ENCODE assay signal across 13 cellular contexts in genomic region chr1:84780000-84780716, GRCh38.
DNase-seq lines count a peak whose midpoint lies in the region; ATAC-seq, FAIRE-seq and TF ChIP-seq lines count a peak whose summit lies in the region.
"Had no signal": no experiment of that assay in that cellular context is flagged by ENCODE, and none has a peak within 500 bp of the region (broad histone marks: within the 10 kb centered on the region; RNA-seq: fewer than 3 reads in every experiment).

No MANE protein-coding gene starts in this region.

- DNase-seq in activated T-cell treated with anti-CD3 and anti-CD28 coated beads, Interleukin-2, amount 50 U/mL, for 24 hours = no peak
- no peak for DNase-seq in activated T-cell treated with anti-CD3 and anti-CD28 coated beads, Interleukin-2, amount 50 U/mL, for 1 hour
- peak; percentile 74 to 92 for DNase-seq in NOMO-1 (lab: John Stamatoyannopoulos, UW; ENCODE audit: unreplicated experiment in 2 of 2)
- peak; percentile 89 for DNase-seq in MCF 10A (ENCODE audit: unreplicated experiment)
- DNase-seq in prostate gland (ENCODE audit: low spot score) = peak; percentile 64
- no peak for DNase-seq in D721Med (ENCODE audit: insufficient read length, low spot score)
- DNase-seq in HAP-1 (ENCODE audit: low spot score in 2 of 2) = no peak
- DNase-seq: activated CD4-positive, alpha-beta T cell treated with anti-CD3 and anti-CD28 coated beads for 4 hours; mesendoderm; NCI-H1105; RPMI8226; small intestine had no signal

- in situ Hi-C loops in HAP-1 (cut with MboI; ENCODE audit: low sequenced_read_pairs) = loop anchor here (10.0 kb wide), 1 partner anchor 155 kb away; no protein-coding TSS in a partner anchor

- H3K27ac Mint-ChIP-seq in activated T-cell treated with anti-CD3 and anti-CD28 coated beads, Interleukin-2, amount 50 U/mL, for 24 hours = peak overlapping the region; percentile 57
- no peak overlapping the region for H3K27ac Mint-ChIP-seq in MCF 10A (ENCODE audit: low read depth, unreplicated experiment)

- H3K27me3 ChIP-seq in prostate gland (replicated peaks; ENCODE audit: insufficient read depth) (no peaks in the 10 kb centered on the region), HAP-1 (ENCODE audit: low read depth) (no peaks in the 10 kb centered on the region; the same call in none of the 2 replicates)

- no peak overlapping the region for H3K4me3 Mint-ChIP-seq in activated T-cell treated with anti-CD3 and anti-CD28 coated beads, Interleukin-2, amount 50 U/mL, for 24 hours
- H3K4me3 Mint-ChIP-seq in MCF 10A (ENCODE audit: unreplicated experiment) = no peak overlapping the region

- no peaks in the 10 kb centered on the region for H3K27me3 Mint-ChIP-seq in activated T-cell treated with anti-CD3 and anti-CD28 coated beads, Interleukin-2, amount 50 U/mL, for 24 hours
- no peaks in the 10 kb centered on the region for H3K27me3 Mint-ChIP-seq in MCF 10A (ENCODE audit: insufficient read depth, unreplicated experiment)

- peaks cover 22% of the 10 kb centered on the region for H3K4me1 Mint-ChIP-seq in activated T-cell treated with anti-CD3 and anti-CD28 coated beads, Interleukin-2, amount 50 U/mL, for 24 hours (ENCODE audit: low read depth)
- H3K4me1 Mint-ChIP-seq in MCF 10A (ENCODE audit: insufficient read depth, unreplicated experiment) = peaks cover 16% of the 10 kb centered on the region

- POLR2A ChIA-PET in MCF 10A (lab: Yijun Ruan, JAX) = interaction anchor here (0.7 to 1.2 kb wide), 2 partner anchors 54 to 145 kb away, joined by 3 read pairs; no protein-coding TSS in a partner anchor

- intact Hi-C loops in MCF 10A (cut with micrococcal nuclease) = loop anchor here (5.0 kb wide), 1 partner anchor 132 kb away; no protein-coding TSS in a partner anchor
- intact Hi-C loops in prostate gland (cut with DNase I) = loop anchor here (10.0 kb wide), 2 partner anchors 155 to 845 kb away; no protein-coding TSS in a partner anchor

- CTCF ChIA-PET in MCF 10A (lab: Yijun Ruan, JAX) = interaction anchor here (0.6 to 1.3 kb wide), 5 partner anchors 17 to 472 kb away, joined by 3 to 7 read pairs (median 3); no protein-coding TSS in a partner anchor

- H3K36me3 ChIP-seq in prostate gland (no peaks in the 10 kb centered on the region), HAP-1 (replicated peaks) (no peaks in the 10 kb centered on the region)

- no TSS peak for BruUV-seq in MCF 10A (replicated peaks; lab: Mats Ljungman, UMichigan)

- H3K36me3 Mint-ChIP-seq in activated T-cell treated with anti-CD3 and anti-CD28 coated beads, Interleukin-2, amount 50 U/mL, for 24 hours (ENCODE audit: low read depth) = no peaks in the 10 kb centered on the region
- no peaks in the 10 kb centered on the region for H3K36me3 Mint-ChIP-seq in MCF 10A (ENCODE audit: insufficient read depth, unreplicated experiment)

- ATAC-seq in HG02642 (IDR thresholded peaks at IDR 0.05; ENCODE audit: poor library complexity, unreplicated experiment) = no peak

- H3K27ac ChIP-seq in prostate gland = no peak overlapping the region

- H3K9me3 ChIP-seq in prostate gland = no peaks in the 10 kb centered on the region
- H3K9me3 ChIP-seq in HAP-1 = no peaks in the 10 kb centered on the region

- H3K4me1 ChIP-seq in prostate gland (replicated peaks) (peaks cover 8% of the 10 kb centered on the region), HAP-1 (peaks cover 3% of the 10 kb centered on the region; the same call in 1 of the 2 replicates)

- TF ChIP-seq CTCF in MCF 10A (IDR thresholded peaks at IDR 0.05; ENCODE audit: unreplicated experiment) (no peak), prostate gland (IDR thresholded peaks at IDR 0.05) (no peak), D721Med (IDR thresholded peaks at IDR 0.05; ENCODE audit: insufficient read depth, missing control alignments) (no peak)

- 61% methylated on average over 8 of the region's 8 CpGs for WGBS in prostate gland

- H3K4me3 ChIP-seq in prostate gland (no peak overlapping the region), HAP-1 (no peak overlapping the region)

- no peak for TF ChIP-seq POLR2A in prostate gland (IDR thresholded peaks at IDR 0.05)

- FAIRE-seq in D721Med (lab: Jason Lieb, UNC) = no peak
- FAIRE-seq: small intestine had no signal

- no peaks in the 10 kb centered on the region for H3K9me3 Mint-ChIP-seq in activated T-cell treated with anti-CD3 and anti-CD28 coated beads, Interleukin-2, amount 50 U/mL, for 24 hours
- no peaks in the 10 kb centered on the region for H3K9me3 Mint-ChIP-seq in MCF 10A (ENCODE audit: unreplicated experiment)

Comparison
In these comparisons a context has a peak if more than half of its experiments do, and no peak if none do; other contexts are left out.
1. DNase-seq: peak in NOMO-1 (2 of 2), MCF 10A (single experiment) and prostate gland (single experiment); none in activated T-cell treated with anti-CD3 and anti-CD28 coated beads, Interleukin-2, amount 50 U/mL, for 24 hours (single experiment), activated T-cell treated with anti-CD3 and anti-CD28 coated beads, Interleukin-2, amount 50 U/mL, for 1 hour (single experiment), D721Med (single experiment) and HAP-1 (0 of 2).